Comparison of ENCODE assay signal across 17 cellular contexts in genomic region chr7:82078807-82079206, GRCh38.
"Had no signal": no experiment of that assay in that cellular context is flagged by ENCODE, and none has a peak within 500 bp of the region (broad histone marks: within the 10 kb centered on the region; RNA-seq: fewer than 3 reads in every experiment).

No MANE protein-coding gene starts in this region.

- DNase-seq: cortex of kidney; dorsolateral prefrontal cortex; effector CD8-positive, alpha-beta T cell; heart right ventricle; hypothalamus; kidney glomerular epithelial cell; mucosa of descending colon; naive thymus-derived CD8-positive, alpha-beta T cell; posterior cingulate gyrus; stimulated activated CD4-positive, alpha-beta T cell treated with anti-CD3 and anti-CD28 coated beads, Interleukin-2, amount 100 ng/mL, for 24 hours; stimulated activated CD4-positive, alpha-beta T cell treated with anti-CD3 and anti-CD28 coated beads, Interleukin-4, amount 100 ng/mL, for 4 hours; stimulated activated naive B cell treated with anti-CD40 and anti-IgM and Interleukin-4, amounts not matched to agents 10 μg/mL and 1 μg/mL and 100 μg/mL, for 72 hours; stimulated activated naive CD8-positive, alpha-beta T cell treated with anti-CD3 and anti-CD28 coated beads, Interleukin-15, amount 100 ng/mL, for 72 hours; testis had no signal

- ATAC-seq: heart right ventricle; mucosa of descending colon; naive thymus-derived CD8-positive, alpha-beta T cell; sciatic nerve; stimulated activated naive B cell treated with anti-CD40 and anti-IgM and Interleukin-4, amounts not matched to agents 10 μg/mL and 1 μg/mL and 100 μg/mL, for 72 hours; stimulated activated naive CD8-positive, alpha-beta T cell treated with anti-CD3 and anti-CD28 coated beads, Interleukin-15, amount 100 ng/mL, for 72 hours had no signal

- H3K27me3 ChIP-seq: dorsolateral prefrontal cortex, heart right ventricle, neutrophil, testis, tibial nerve had no signal

- H3K4me3 ChIP-seq: dorsolateral prefrontal cortex, heart right ventricle, mucosa of descending colon, testis, tibial nerve had no signal

- H3K4me1 ChIP-seq: testis, tibial nerve had no signal

- H3K9me3 ChIP-seq: heart right ventricle, mucosa of descending colon, neutrophil, testis, tibial nerve had no signal

- H3K27ac ChIP-seq: dorsolateral prefrontal cortex, heart right ventricle, neutrophil, testis, tibial nerve had no signal

- H3K36me3 ChIP-seq: neutrophil had no signal
